In the genomic region with DNA sequence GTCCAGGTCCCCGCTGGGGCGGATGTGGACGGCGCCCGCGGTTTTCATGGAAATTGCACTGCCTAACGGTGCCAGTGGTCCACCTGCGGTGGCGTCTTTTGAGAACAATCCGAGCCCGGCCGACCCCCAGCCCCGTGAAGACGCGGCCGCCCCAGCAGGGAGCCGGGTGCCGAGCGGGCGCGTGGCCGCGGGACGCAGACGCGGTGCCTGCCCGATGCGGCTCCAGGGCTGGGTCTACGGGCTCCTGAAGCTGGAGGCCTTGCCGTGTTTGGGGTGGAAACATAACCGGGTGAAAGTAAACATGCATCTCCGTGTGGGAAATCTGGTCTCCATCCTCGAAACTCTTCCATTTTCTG, we compare ENCODE assay signal across 8 cellular contexts. TPM values are rescaled to one million over a fixed set of nuclear protein-coding genes. Genes with fewer than 3 reads are reported as not detected.
DNase-seq lines count a peak whose midpoint lies in the region; ATAC-seq and TF ChIP-seq lines count a peak whose summit lies in the region.

No MANE protein-coding gene starts in this region.

- H3K36me3 ChIP-seq in RWPE2 (ENCODE audit: low read depth), result no peaks in the 10 kb centered on the region
- H3K36me3 ChIP-seq in endodermal cell (ENCODE audit: control insufficient read depth, insufficient read depth, low read length), result peaks cover 6% of the 10 kb centered on the region

- peak overlapping the region; percentile 93 for H3K4me3 Mint-ChIP-seq in activated CD4-positive, alpha-beta T cell treated with anti-CD3 and anti-CD28 coated beads, Interleukin-2, amount 10 ng/mL, durations not matched to agents 7 days and 5 days
- H3K4me3 Mint-ChIP-seq in endodermal cell, result peak overlapping the region; percentile 95
- H3K4me3 Mint-ChIP-seq in natural killer cell, result peak overlapping the region; percentile 98

- POLR2A ChIA-PET in activated CD4-positive, alpha-beta T cell treated with anti-CD3 and anti-CD28 coated beads, Interleukin-2, amount 10 ng/mL, durations not matched to agents 7 days and 5 days (lab: Charles Lee), result no interaction called here

- WGBS in endodermal cell (ENCODE audit: insufficient coverage in 1 of 2, insufficient read length in 1 of 2), 2 experiments, result 0% methylated on average over 6 to 33 of the region's 33 CpGs

- H3K27me3 Mint-ChIP-seq in activated CD4-positive, alpha-beta T cell treated with anti-CD3 and anti-CD28 coated beads, Interleukin-2, amount 10 ng/mL, durations not matched to agents 7 days and 5 days, result no peaks in the 10 kb centered on the region
- H3K27me3 Mint-ChIP-seq in endodermal cell (ENCODE audit: insufficient read depth) (no peaks in the 10 kb centered on the region), natural killer cell (ENCODE audit: low read depth in 2 of 2) (no peaks in the 10 kb centered on the region)

- H3K4me1 Mint-ChIP-seq in activated CD4-positive, alpha-beta T cell treated with anti-CD3 and anti-CD28 coated beads, Interleukin-2, amount 10 ng/mL, durations not matched to agents 7 days and 5 days, result peaks cover 39% of the 10 kb centered on the region
- H3K4me1 Mint-ChIP-seq in endodermal cell, result peaks cover 53% of the 10 kb centered on the region
- peaks cover 47 to 51% of the 10 kb centered on the region in 2 donors for H3K4me1 Mint-ChIP-seq in natural killer cell

- peaks cover 4% of the 10 kb centered on the region for H3K9me3 Mint-ChIP-seq in activated CD4-positive, alpha-beta T cell treated with anti-CD3 and anti-CD28 coated beads, Interleukin-2, amount 10 ng/mL, durations not matched to agents 7 days and 5 days
- peaks cover 16% of the 10 kb centered on the region for H3K9me3 Mint-ChIP-seq in endodermal cell
- peaks cover 0 to 2% of the 10 kb centered on the region in 2 donors for H3K9me3 Mint-ChIP-seq in natural killer cell

- H3K27ac Mint-ChIP-seq in activated CD4-positive, alpha-beta T cell treated with anti-CD3 and anti-CD28 coated beads, Interleukin-2, amount 10 ng/mL, durations not matched to agents 7 days and 5 days, result peak overlapping the region; percentile 94
- H3K27ac Mint-ChIP-seq in endodermal cell (peak overlapping the region; percentile 95), natural killer cell (peak overlapping the region; percentile 98 to 99)

- intact Hi-C loops in natural killer cell (cut with micrococcal nuclease), result loop anchor here (2.0 to 5.0 kb wide), 4 partner anchors 32 to 698 kb away; no protein-coding TSS in a partner anchor

- H3K27me3 ChIP-seq in RWPE2 (ENCODE audit: insufficient read depth, poor library complexity, severe bottlenecking) (no peaks in the 10 kb centered on the region), endodermal cell (ENCODE audit: control insufficient read depth, insufficient read depth, low read length, poor library complexity, severe bottlenecking) (no peaks in the 10 kb centered on the region)

- H3K9ac ChIP-seq in endodermal cell (ENCODE audit: extremely low read depth, low read length, poor library complexity, severe bottlenecking), result peak overlapping the region; percentile 81

- H3K4me3 ChIP-seq in RWPE2 (ENCODE audit: severe bottlenecking) (peak overlapping the region; percentile 92), endodermal cell (ENCODE audit: low read length) (peak overlapping the region; percentile 99)

- CTCF ChIA-PET in activated CD4-positive, alpha-beta T cell treated with anti-CD3 and anti-CD28 coated beads, Interleukin-2, amount 10 ng/mL, durations not matched to agents 7 days and 5 days (lab: Charles Lee), result interaction anchor here (3.1 kb wide), 1 partner anchor 13 kb away, joined by 15 read pairs; no protein-coding TSS in a partner anchor

- peaks cover 5% of the 10 kb centered on the region for H3K4me1 ChIP-seq in RWPE2 (ENCODE audit: insufficient read depth, poor library complexity, severe bottlenecking)
- H3K4me1 ChIP-seq in endodermal cell (ENCODE audit: control insufficient read depth, insufficient read depth, low read length), result peaks cover 9% of the 10 kb centered on the region

- ATAC-seq in HG02678 (IDR thresholded peaks at IDR 0.05; ENCODE audit: unreplicated experiment) (peak; percentile 30), RWPE2 (ENCODE audit: low read depth) (peak; percentile 50), natural killer cell (peak; percentile 16 to 43 (median 35))

- peaks cover 36% of the 10 kb centered on the region for H3K36me3 Mint-ChIP-seq in activated CD4-positive, alpha-beta T cell treated with anti-CD3 and anti-CD28 coated beads, Interleukin-2, amount 10 ng/mL, durations not matched to agents 7 days and 5 days (ENCODE audit: low read depth)
- no peaks in the 10 kb centered on the region for H3K36me3 Mint-ChIP-seq in endodermal cell (ENCODE audit: low read depth)
- H3K36me3 Mint-ChIP-seq in natural killer cell, result no peaks in the 10 kb centered on the region

- TF ChIP-seq CTCF in RWPE2 (IDR thresholded peaks at IDR 0.05; ENCODE audit: poor library complexity, severe bottlenecking) (no peak), endodermal cell (conservative IDR thresholded peaks at IDR 0.05) (no peak), natural killer cell (IDR thresholded peaks at IDR 0.05) (no peak)

- peak; percentile 32 for DNase-seq in activated CD4-positive, alpha-beta T cell treated with anti-CD3 and anti-CD28 coated beads, Interleukin-2, amount 10 ng/mL, durations not matched to agents 7 days and 5 days
- DNase-seq in activated CD4-positive, alpha-beta T cell treated with anti-CD3 and anti-CD28 coated beads for 4 hours, result no peak
- DNase-seq in RWPE2 (ENCODE audit: low spot score) (no peak), endodermal cell (no peak), natural killer cell (no peak), NCI-H1694 (lab: John Stamatoyannopoulos, UW) (no peak), NOMO-1 (lab: John Stamatoyannopoulos, UW; ENCODE audit: unreplicated experiment in 2 of 2) (no peak)

- H3K9me3 ChIP-seq in RWPE2 (ENCODE audit: severe bottlenecking) (no peaks in the 10 kb centered on the region), endodermal cell (ENCODE audit: control insufficient read depth, low read length) (peaks cover 18% of the 10 kb centered on the region)

- H3K27ac ChIP-seq in RWPE2 (ENCODE audit: poor library complexity, severe bottlenecking) (peak overlapping the region; percentile 32), endodermal cell (ENCODE audit: low read depth, low read length) (no peak overlapping the region)

RNA-seq across cellular contexts. Expression of a gene that starts 0.5 kb away (rescaled TPM):
- 100 to 1,000 TPM; 140 to 165 TPM for total RNA-seq in activated CD4-positive, alpha-beta T cell treated with anti-CD3 and anti-CD28 coated beads, Interleukin-2, amount 10 ng/mL, durations not matched to agents 7 days and 5 days
- total RNA-seq in endodermal cell, result 10 to 100 TPM; 84.9 to 94.2 TPM
- 31.9 TPM for polyA plus RNA-seq in endodermal cell (2013, experiment 1 of 2)
- 33.3 TPM for polyA plus RNA-seq in endodermal cell (2013, experiment 2 of 2)
- 100 to 1,000 TPM; 192 to 243 (median 225) TPM for total RNA-seq in natural killer cell
